Comparison of ENCODE assay signal across 18 cellular contexts in genomic region chr20:36052117-36052513, GRCh38.
DNase-seq lines count a peak whose midpoint lies in the region; ATAC-seq and TF ChIP-seq lines count a peak whose summit lies in the region.
"Had no signal": no experiment of that assay in that cellular context is flagged by ENCODE, and none has a peak within 500 bp of the region (broad histone marks: within the 10 kb centered on the region; RNA-seq: fewer than 3 reads in every experiment).

No MANE protein-coding gene starts in this region.

- H2AFZ ChIP-seq in KMS-11 (ENCODE audit: low read depth) (peak overlapping the region; percentile 84; the same call in 1 of the 2 replicates), mammary epithelial cell (ENCODE audit: low read depth, low read length) (peak overlapping the region; percentile 85), neural progenitor cell (replicated peaks) (peak overlapping the region; percentile 24)

- H3K9me3 Mint-ChIP-seq in CD8-positive, alpha-beta T cell = no peaks in the 10 kb centered on the region
- H3K9me3 Mint-ChIP-seq in neural progenitor cell = no peaks in the 10 kb centered on the region
- H3K9me3 Mint-ChIP-seq: activated CD4-positive, alpha-beta memory T cell treated with anti-CD3 and anti-CD28 coated beads, Interleukin-2, amount 10 ng/mL, durations not matched to agents 7 days and 5 days; activated naive CD8-positive, alpha-beta T cell treated with anti-CD3 and anti-CD28 coated beads, Interleukin-2, amount 10 ng/mL, durations not matched to agents 7 days and 5 days had no signal

- peaks cover 15% of the 10 kb centered on the region for H4K20me1 ChIP-seq in KMS-11 (ENCODE audit: insufficient read depth)
- H4K20me1 ChIP-seq in mammary epithelial cell (ENCODE audit: insufficient read depth, low read length) = peaks cover 4% of the 10 kb centered on the region
- H4K20me1 ChIP-seq in neural progenitor cell (ENCODE audit: low read depth) = peaks cover 24% of the 10 kb centered on the region

- H3K4me1 ChIP-seq in CD8-positive, alpha-beta T cell (ENCODE audit: insufficient read depth, low read length) = peaks cover 20% of the 10 kb centered on the region
- H3K4me1 ChIP-seq in KMS-11 (ENCODE audit: low read depth, poor library complexity, severe bottlenecking) (peaks cover 24% of the 10 kb centered on the region), mammary epithelial cell (ENCODE audit: insufficient read depth, low read length) (peaks cover 9% of the 10 kb centered on the region), neural progenitor cell (no peaks in the 10 kb centered on the region)

- peaks cover 32% of the 10 kb centered on the region for H3K4me1 Mint-ChIP-seq in CD8-positive, alpha-beta T cell (ENCODE audit: low read depth)
- peaks cover 30% of the 10 kb centered on the region for H3K4me1 Mint-ChIP-seq in neural progenitor cell

- H3K27me3 Mint-ChIP-seq in CD8-positive, alpha-beta T cell (ENCODE audit: low read depth) = peaks cover 3% of the 10 kb centered on the region
- peaks cover 4% of the 10 kb centered on the region for H3K27me3 Mint-ChIP-seq in neural progenitor cell (ENCODE audit: insufficient read depth, low read depth)

- TF ChIP-seq CTCF in CD8-positive, alpha-beta T cell (IDR thresholded peaks at IDR 0.05) = no peak
- TF ChIP-seq CTCF in KMS-11 (conservative IDR thresholded peaks at IDR 0.05; ENCODE audit: low read depth, low read length) (no peak), mammary epithelial cell (conservative IDR thresholded peaks at IDR 0.05 in 1 of 2, IDR thresholded peaks at IDR 0.05 in 1 of 2; ENCODE audit: extremely low read depth in 1 of 2, insufficient read depth in 1 of 2, low read depth in 1 of 2, low read length in 2 of 2) (no peak), neural progenitor cell (IDR thresholded peaks at IDR 0.05) (no peak)

- H3K27me3 ChIP-seq in CD8-positive, alpha-beta T cell (ENCODE audit: insufficient read depth, low read length) = no peaks in the 10 kb centered on the region
- H3K27me3 ChIP-seq in KMS-11 (ENCODE audit: insufficient read depth, low read depth) (no peaks in the 10 kb centered on the region; the same call in 1 of the 2 replicates), mammary epithelial cell (ENCODE audit: insufficient read depth, low read length) (no peaks in the 10 kb centered on the region), neural progenitor cell (no peaks in the 10 kb centered on the region)
- H3K27me3 ChIP-seq: gastrocnemius medialis, MG63 had no signal

- H3K79me2 ChIP-seq in KMS-11 (ENCODE audit: insufficient read depth, low read depth) (peaks cover 36% of the 10 kb centered on the region), mammary epithelial cell (ENCODE audit: insufficient read depth, low read length) (peaks cover 36% of the 10 kb centered on the region), neural progenitor cell (ENCODE audit: low read depth) (peaks cover 36% of the 10 kb centered on the region)

- no peaks in the 10 kb centered on the region for H3K36me3 ChIP-seq in CD8-positive, alpha-beta T cell (ENCODE audit: insufficient read depth, low read length)
- no peaks in the 10 kb centered on the region for H3K36me3 ChIP-seq in KMS-11 (ENCODE audit: insufficient read depth)
- peaks cover 3% of the 10 kb centered on the region for H3K36me3 ChIP-seq in mammary epithelial cell (ENCODE audit: insufficient read depth, low read length)
- H3K36me3 ChIP-seq in neural progenitor cell = no peaks in the 10 kb centered on the region
- H3K36me3 ChIP-seq: gastrocnemius medialis, prostate gland had no signal

- whole genome bisulfite sequencing in mammary epithelial cell (ENCODE audit: low coverage, missing lambda C conversion rate) = 95% methylated on average over 3 of the region's 6 CpGs

- H3K4me2 ChIP-seq in KMS-11 (no peak overlapping the region), mammary epithelial cell (ENCODE audit: insufficient read depth, low read depth, low read length) (no peak overlapping the region), neural progenitor cell (no peak overlapping the region)

- H3K9me3 ChIP-seq in CD8-positive, alpha-beta T cell (ENCODE audit: low read length) = no peaks in the 10 kb centered on the region
- no peaks in the 10 kb centered on the region for H3K9me3 ChIP-seq in mammary epithelial cell (replicated peaks; ENCODE audit: insufficient read depth, low read length)
- no peaks in the 10 kb centered on the region for H3K9me3 ChIP-seq in neural progenitor cell (ENCODE audit: low read depth)
- H3K9me3 ChIP-seq: gastrocnemius medialis, MG63, prostate gland had no signal

- no peak overlapping the region for H3K27ac ChIP-seq in CD8-positive, alpha-beta T cell (ENCODE audit: low read depth, low read length)
- H3K27ac ChIP-seq in KMS-11 (no peak overlapping the region), mammary epithelial cell (ENCODE audit: insufficient read depth, low read depth, low read length) (no peak overlapping the region), neural progenitor cell (no peak overlapping the region)
- H3K27ac ChIP-seq: prostate gland had no signal

- H3K4me3 Mint-ChIP-seq in CD8-positive, alpha-beta T cell = peak overlapping the region; percentile 90
- H3K4me3 Mint-ChIP-seq in neural progenitor cell = peak overlapping the region; percentile 93

- in situ Hi-C loops in mammary epithelial cell (cut with MboI; ENCODE audit: low sequenced_read_pairs in 2 of 2) = no loop called here

- dilution Hi-C loops in mammary epithelial cell (cut with HindIII; ENCODE audit: low sequenced_read_pairs) = loop anchor here (5.0 kb wide), 1 partner anchor 35 kb away; no protein-coding TSS in a partner anchor

- no TSS peak for BruUV-seq in mammary epithelial cell (replicated peaks; lab: Mats Ljungman, UMichigan)

- intact Hi-C loops in CD8-positive, alpha-beta T cell (cut with DNase I, micrococcal nuclease) = no loop called here
- intact Hi-C loops in mammary epithelial cell (cut with micrococcal nuclease) (no loop called here), posterior vena cava (cut with DNase I) (no loop called here)

- DNase-seq in CD8-positive, alpha-beta T cell = no peak
- DNase-seq in mammary epithelial cell (no peak), neural progenitor cell (ENCODE audit: low spot score) (no peak), posterior vena cava (ENCODE audit: low spot score) (no peak), T1000 (lab: John Stamatoyannopoulos, UW) (no peak)
- no peak for DNase-seq in stimulated activated naive CD8-positive, alpha-beta T cell treated with anti-CD3 and anti-CD28 coated beads, Interleukin-15, Interleukin-2, amounts not matched to agents 100 U/mL and 50 U/mL, for 24 hours
- DNase-seq: activated CD4-positive, alpha-beta memory T cell treated with anti-CD3 and anti-CD28 coated beads, Interleukin-2, amount 10 ng/mL, durations not matched to agents 7 days and 5 days; activated naive CD8-positive, alpha-beta T cell treated with anti-CD3 and anti-CD28 coated beads, Interleukin-2, amount 10 ng/mL, durations not matched to agents 7 days and 5 days; activated T-cell treated with anti-CD3 and anti-CD28 coated beads, Interleukin-2, amount 50 U/mL, for 1 hour; AML-193; gastrocnemius medialis; left colon; MG63; small intestine; stimulated activated CD4-positive, alpha-beta T cell treated with anti-CD3 and anti-CD28 coated beads, Interleukin-4, amount 100 ng/mL, for 24 hours; substantia nigra had no signal

- no peak for ATAC-seq in CD8-positive, alpha-beta T cell
- no peak for ATAC-seq in stimulated activated naive CD8-positive, alpha-beta T cell treated with anti-CD3 and anti-CD28 coated beads, Interleukin-15, Interleukin-2, amounts not matched to agents 100 U/mL and 50 U/mL, for 24 hours
- ATAC-seq: gastrocnemius medialis, left colon had no signal

- POLR2A ChIA-PET in CD8-positive, alpha-beta T cell (lab: Charles Lee) = interaction anchor here (0.6 to 3.2 kb wide), 3 partner anchors 13 to 310 kb away, joined by 4 to 14 read pairs (median 7); partner anchors contain the start of gene RBM39

- no peak overlapping the region for H3K4me3 ChIP-seq in CD8-positive, alpha-beta T cell (ENCODE audit: low read depth, low read length)
- no peak overlapping the region for H3K4me3 ChIP-seq in KMS-11 (IDR thresholded peaks at IDR 0.05; ENCODE audit: insufficient read depth, low read depth, low read length)
- H3K4me3 ChIP-seq in mammary epithelial cell (replicated peaks in 1 of 3; ENCODE audit: insufficient read depth in 1 of 3, low read depth in 2 of 3, low read length in 3 of 3) = no peak overlapping the region
- H3K4me3 ChIP-seq in neural progenitor cell = no peak overlapping the region
- H3K4me3 ChIP-seq: MG63 had no signal

- CTCF ChIA-PET in CD8-positive, alpha-beta T cell (lab: Charles Lee) = interaction anchor here (0.6 kb wide), 1 partner anchor 257 kb away, joined by 3 read pairs; no protein-coding TSS in a partner anchor
- CTCF ChIA-PET in mammary epithelial cell (lab: Charles Lee; ENCODE audit: low non-redundant PET) = interaction anchor here (0.6 kb wide), 1 partner anchor 86 kb away, joined by 3 read pairs; no protein-coding TSS in a partner anchor

- H3K36me3 Mint-ChIP-seq in CD8-positive, alpha-beta T cell = peaks cover 21% of the 10 kb centered on the region
- peaks cover 9% of the 10 kb centered on the region for H3K36me3 Mint-ChIP-seq in neural progenitor cell

- peaks cover 6% of the 10 kb centered on the region for H3F3A ChIP-seq in neural progenitor cell (ENCODE audit: low read depth)

- H3K27ac Mint-ChIP-seq in CD8-positive, alpha-beta T cell = peak overlapping the region; percentile 39
- peak overlapping the region; percentile 64 for H3K27ac Mint-ChIP-seq in neural progenitor cell

- H3K9ac ChIP-seq in KMS-11 (no peak overlapping the region), mammary epithelial cell (ENCODE audit: insufficient read depth, low read length) (no peak overlapping the region), neural progenitor cell (no peak overlapping the region)

Comparison
In these comparisons a context has a peak if more than half of its experiments do, and no peak if none do; other contexts are left out.
1. H2AFZ ChIP-seq: peak in every context shown above with its lines; median percentile 85 in mammary epithelial cell; 84 in KMS-11; 24 in neural progenitor cell.